In the genomic region with DNA sequence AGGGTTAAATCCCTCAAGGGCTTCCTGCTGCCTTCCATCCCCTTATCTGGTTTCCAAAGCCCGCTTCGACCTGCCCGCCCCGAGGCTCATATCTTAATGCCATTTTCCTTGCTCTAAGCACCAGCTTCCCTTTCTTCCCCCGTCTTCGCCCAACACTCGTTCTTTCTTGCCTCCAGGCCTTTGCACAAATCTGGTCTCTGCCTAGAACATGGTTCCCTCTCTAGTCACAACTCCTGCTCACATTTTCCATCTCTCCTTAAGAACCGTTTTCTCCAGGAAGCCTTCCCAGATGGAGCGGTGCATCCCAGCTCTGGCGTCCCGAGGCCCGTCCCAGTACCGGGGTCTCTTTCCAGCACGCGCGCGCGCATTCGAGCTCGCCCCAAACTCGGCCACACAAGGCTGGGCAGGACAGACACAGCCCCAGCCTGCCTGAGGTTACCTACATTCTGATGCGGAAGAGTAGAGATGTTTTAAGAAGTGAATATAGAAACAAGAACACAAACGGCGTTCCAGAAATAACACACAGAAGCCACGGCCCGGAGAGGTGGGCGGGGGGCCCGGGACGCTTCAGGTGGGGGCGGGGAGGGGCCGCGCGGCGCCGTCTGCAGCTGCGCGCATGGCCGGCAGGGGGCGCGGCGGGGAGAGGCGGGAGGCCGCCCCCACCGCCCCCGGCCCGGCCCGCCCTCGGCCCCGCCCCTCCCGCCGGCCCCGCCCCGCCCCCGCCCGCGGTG, we compare ENCODE assay signal across 8 cellular contexts. TPM values are rescaled to one million over a fixed set of nuclear protein-coding genes. Genes with fewer than 3 reads are reported as not detected.
DNase-seq lines count a peak whose midpoint lies in the region; ATAC-seq and TF ChIP-seq lines count a peak whose summit lies in the region.

A gene with protein sequence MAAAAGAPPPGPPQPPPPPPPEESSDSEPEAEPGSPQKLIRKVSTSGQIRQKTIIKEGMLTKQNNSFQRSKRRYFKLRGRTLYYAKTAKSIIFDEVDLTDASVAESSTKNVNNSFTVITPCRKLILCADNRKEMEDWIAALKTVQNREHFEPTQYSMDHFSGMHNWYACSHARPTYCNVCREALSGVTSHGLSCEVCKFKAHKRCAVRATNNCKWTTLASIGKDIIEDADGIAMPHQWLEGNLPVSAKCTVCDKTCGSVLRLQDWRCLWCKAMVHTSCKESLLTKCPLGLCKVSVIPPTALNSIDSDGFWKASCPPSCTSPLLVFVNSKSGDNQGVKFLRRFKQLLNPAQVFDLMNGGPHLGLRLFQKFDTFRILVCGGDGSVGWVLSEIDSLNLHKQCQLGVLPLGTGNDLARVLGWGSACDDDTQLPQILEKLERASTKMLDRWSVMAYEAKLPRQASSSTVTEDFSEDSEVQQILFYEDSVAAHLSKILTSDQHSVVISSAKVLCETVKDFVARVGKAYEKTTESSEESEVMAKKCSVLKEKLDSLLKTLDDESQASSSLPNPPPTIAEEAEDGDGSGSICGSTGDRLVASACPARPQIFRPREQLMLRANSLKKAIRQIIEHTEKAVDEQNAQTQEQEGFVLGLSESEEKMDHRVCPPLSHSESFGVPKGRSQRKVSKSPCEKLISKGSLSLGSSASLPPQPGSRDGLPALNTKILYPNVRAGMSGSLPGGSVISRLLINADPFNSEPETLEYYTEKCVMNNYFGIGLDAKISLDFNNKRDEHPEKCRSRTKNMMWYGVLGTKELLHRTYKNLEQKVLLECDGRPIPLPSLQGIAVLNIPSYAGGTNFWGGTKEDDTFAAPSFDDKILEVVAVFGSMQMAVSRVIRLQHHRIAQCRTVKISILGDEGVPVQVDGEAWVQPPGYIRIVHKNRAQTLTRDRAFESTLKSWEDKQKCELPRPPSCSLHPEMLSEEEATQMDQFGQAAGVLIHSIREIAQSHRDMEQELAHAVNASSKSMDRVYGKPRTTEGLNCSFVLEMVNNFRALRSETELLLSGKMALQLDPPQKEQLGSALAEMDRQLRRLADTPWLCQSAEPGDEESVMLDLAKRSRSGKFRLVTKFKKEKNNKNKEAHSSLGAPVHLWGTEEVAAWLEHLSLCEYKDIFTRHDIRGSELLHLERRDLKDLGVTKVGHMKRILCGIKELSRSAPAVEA (plus strand): TSS at position 726 of the 731 bp plus-strand sequence. CDS start 25 bp downstream, outside the sequence.

- peak within 1 kb of the TSS; percentile 59; the same call in 1 of the 2 replicates for H3K9ac ChIP-seq in HUES48 (ENCODE audit: low read depth, low read length)

- no peak for TF ChIP-seq POLR2A in upper lobe of left lung (IDR thresholded peaks at IDR 0.05)

- peak within 1 kb of the TSS; percentile 93 for H3K4me3 Mint-ChIP-seq in activated naive CD4-positive, alpha-beta T cell treated with anti-CD3 and anti-CD28 coated beads, Interleukin-2, amount 50 U/mL, for 24 hours

- WGBS in upper lobe of left lung, 2 donors: 5% methylated on average over 24 to 26 of the region's 56 CpGs

- H3K27ac ChIP-seq in HUES48 (ENCODE audit: low read depth, low read length) (peak within 1 kb of the TSS; percentile 11), upper lobe of left lung (peak within 1 kb of the TSS; percentile 46 to 85 (median 74))

- DNase-seq in Caki2 (ENCODE audit: low read depth): peak; percentile 47
- peak; percentile 51 for DNase-seq in SK-N-DZ (ENCODE audit: low spot score)
- DNase-seq in Right ventricle myocardium superior: peak; percentile 79
- no peak for DNase-seq in posterior vena cava (ENCODE audit: low spot score)
- DNase-seq in upper lobe of left lung: peak in 1 of 2 donors; percentile 64

- H3K4me1 Mint-ChIP-seq in activated naive CD4-positive, alpha-beta T cell treated with anti-CD3 and anti-CD28 coated beads, Interleukin-2, amount 50 U/mL, for 24 hours: peaks cover 79% of the 10 kb centered on the region

- peak in 5 of 6 experiments; percentile 8 to 86 (median 21) for TF ChIP-seq CTCF in upper lobe of left lung (IDR thresholded peaks at IDR 0.05)

- peaks cover 2% of the 10 kb centered on the region; the same call in 1 of the 2 replicates for H3K4me1 ChIP-seq in HUES48 (ENCODE audit: control insufficient read depth, insufficient read depth, low read length)
- H3K4me1 ChIP-seq in upper lobe of left lung: peaks cover 22 to 46% (median 36%) of the 10 kb centered on the region in 4 donors

- H3K36me3 Mint-ChIP-seq in activated naive CD4-positive, alpha-beta T cell treated with anti-CD3 and anti-CD28 coated beads, Interleukin-2, amount 50 U/mL, for 24 hours: peaks cover 2% of the 10 kb centered on the region

- no peaks in the 10 kb centered on the region for H3K9me3 ChIP-seq in HUES48 (ENCODE audit: control insufficient read depth, insufficient read depth, low read length)
- no peaks in the 10 kb centered on the region for H3K9me3 ChIP-seq in upper lobe of left lung

- peaks cover 26% of the 10 kb centered on the region for H3K27me3 ChIP-seq in HUES48 (ENCODE audit: control insufficient read depth, insufficient read depth, low read length)
- H3K27me3 ChIP-seq in upper lobe of left lung: no peaks in the 10 kb centered on the region

- H3K36me3 ChIP-seq in HUES48 (ENCODE audit: control insufficient read depth, insufficient read depth, low read length) (no peaks in the 10 kb centered on the region; the same call in 1 of the 2 replicates), upper lobe of left lung (no peaks in the 10 kb centered on the region)

- no peaks in the 10 kb centered on the region for H3K9me3 Mint-ChIP-seq in activated naive CD4-positive, alpha-beta T cell treated with anti-CD3 and anti-CD28 coated beads, Interleukin-2, amount 50 U/mL, for 24 hours

- H3K4me3 ChIP-seq in HUES48 (ENCODE audit: low read depth, low read length) (peak within 1 kb of the TSS; percentile 86), upper lobe of left lung (peak within 1 kb of the TSS; percentile 80 to 86 (median 85))

- no peak for TF ChIP-seq EP300 in upper lobe of left lung (IDR thresholded peaks at IDR 0.05)

- no peaks in the 10 kb centered on the region for H3K27me3 Mint-ChIP-seq in activated naive CD4-positive, alpha-beta T cell treated with anti-CD3 and anti-CD28 coated beads, Interleukin-2, amount 50 U/mL, for 24 hours

- ATAC-seq in GM19455 (IDR thresholded peaks at IDR 0.05; ENCODE audit: unreplicated experiment): peak; percentile 59
- peak; percentile 88 for ATAC-seq in Right ventricle myocardium superior (ENCODE audit: poor library complexity)
- ATAC-seq in upper lobe of left lung (ENCODE audit: low FRiP score in 2 of 2): peak; percentile 87 to 95

- H3K27ac Mint-ChIP-seq in activated naive CD4-positive, alpha-beta T cell treated with anti-CD3 and anti-CD28 coated beads, Interleukin-2, amount 50 U/mL, for 24 hours: peak within 1 kb of the TSS; percentile 82

- in situ Hi-C loops in Caki2 (cut with HindIII; ENCODE audit: low pct_unique_long_range_greater_than_20kb, low sequenced_read_pairs): no loop called here

- intact Hi-C loops in Right ventricle myocardium superior (cut with DNase I): loop anchor here (5.0 kb wide), 1 partner anchor 88 kb away; no protein-coding TSS in a partner anchor
- intact Hi-C loops in posterior vena cava (cut with DNase I): loop anchor here (5.0 to 10.0 kb wide), 2 partner anchors 91 to 93 kb away; no protein-coding TSS in a partner anchor

RNA-seq across cellular contexts. Expression of the gene that starts here (rescaled TPM):
- 5.1 and 7.8 TPM in 2 replicates for total RNA-seq in Caki2 (2014; rRNA removed; shearing (Covaris generic); ENCODE audit: low replicate concordance)
- 15.9 and 21.3 TPM in 2 replicates for polyA plus RNA-seq in SK-N-DZ (2014; cell fraction: cytosol; rRNA removed)
- 45.7 and 52.6 TPM in 2 replicates for polyA plus RNA-seq in SK-N-DZ (2014; cell fraction: nucleus; rRNA removed)
- total RNA-seq in Right ventricle myocardium superior (27.2 TPM), posterior vena cava (10 to 100 TPM; 38.1 to 40.3 TPM), upper lobe of left lung (100 to 1,000 TPM in 2 of 6 donors, 10 to 100 TPM in 4; 50.0 to 141 (median 75.6) TPM)
